1 cellular context compared by ENCODE assay signal in the genomic region with DNA sequence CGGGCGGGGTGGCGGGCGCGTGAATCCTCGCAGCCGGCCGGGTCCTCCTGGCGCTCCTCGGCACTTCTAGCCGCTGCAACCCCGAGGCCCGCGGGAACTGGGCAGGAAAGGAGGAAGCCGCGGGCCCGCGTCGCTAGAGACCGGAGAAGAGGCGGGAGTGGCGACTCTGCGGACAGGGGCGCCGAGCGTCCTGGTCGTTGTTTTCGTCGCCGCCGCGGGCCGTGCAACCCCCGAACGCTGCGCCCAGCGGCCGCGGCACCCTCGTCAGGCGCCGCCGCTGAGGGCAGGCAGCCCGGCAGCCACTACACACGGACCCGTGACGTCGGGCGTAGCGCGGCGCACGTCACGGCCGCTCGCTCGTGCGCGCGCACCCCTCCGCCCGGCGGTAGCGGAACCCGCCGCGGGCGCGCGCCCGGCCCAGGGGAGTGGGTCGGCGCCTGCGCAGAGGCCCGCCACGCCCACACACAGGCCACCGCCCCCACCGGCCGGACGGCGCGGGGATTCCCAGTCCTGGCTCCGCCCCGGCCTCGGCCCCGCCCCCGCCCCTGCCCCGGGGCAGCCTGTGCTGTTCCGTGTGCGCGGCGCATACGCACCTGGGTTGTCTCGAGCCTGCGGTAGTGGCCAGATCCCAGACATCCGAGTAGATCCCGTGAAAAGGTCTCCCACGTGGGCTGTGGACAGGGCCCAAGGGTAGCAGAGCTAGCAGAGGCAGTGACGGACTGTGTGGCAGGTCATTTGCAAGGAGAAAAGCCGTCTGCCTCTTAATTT.
TF ChIP-seq lines count a peak whose summit lies in the region.

A gene with protein sequence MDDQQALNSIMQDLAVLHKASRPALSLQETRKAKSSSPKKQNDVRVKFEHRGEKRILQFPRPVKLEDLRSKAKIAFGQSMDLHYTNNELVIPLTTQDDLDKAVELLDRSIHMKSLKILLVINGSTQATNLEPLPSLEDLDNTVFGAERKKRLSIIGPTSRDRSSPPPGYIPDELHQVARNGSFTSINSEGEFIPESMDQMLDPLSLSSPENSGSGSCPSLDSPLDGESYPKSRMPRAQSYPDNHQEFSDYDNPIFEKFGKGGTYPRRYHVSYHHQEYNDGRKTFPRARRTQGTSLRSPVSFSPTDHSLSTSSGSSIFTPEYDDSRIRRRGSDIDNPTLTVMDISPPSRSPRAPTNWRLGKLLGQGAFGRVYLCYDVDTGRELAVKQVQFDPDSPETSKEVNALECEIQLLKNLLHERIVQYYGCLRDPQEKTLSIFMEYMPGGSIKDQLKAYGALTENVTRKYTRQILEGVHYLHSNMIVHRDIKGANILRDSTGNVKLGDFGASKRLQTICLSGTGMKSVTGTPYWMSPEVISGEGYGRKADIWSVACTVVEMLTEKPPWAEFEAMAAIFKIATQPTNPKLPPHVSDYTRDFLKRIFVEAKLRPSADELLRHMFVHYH (minus strand): TSS at position 321 of the 768 bp plus-strand sequence. CDS start 44,846 bp downstream, outside the sequence.

TF ChIP-seq in SK-N-SH, 30 proteins besides CTCF, POLR2A, EP300 and RAD21 (continued from another document):
- TF ChIP-seq, protein P1, sequence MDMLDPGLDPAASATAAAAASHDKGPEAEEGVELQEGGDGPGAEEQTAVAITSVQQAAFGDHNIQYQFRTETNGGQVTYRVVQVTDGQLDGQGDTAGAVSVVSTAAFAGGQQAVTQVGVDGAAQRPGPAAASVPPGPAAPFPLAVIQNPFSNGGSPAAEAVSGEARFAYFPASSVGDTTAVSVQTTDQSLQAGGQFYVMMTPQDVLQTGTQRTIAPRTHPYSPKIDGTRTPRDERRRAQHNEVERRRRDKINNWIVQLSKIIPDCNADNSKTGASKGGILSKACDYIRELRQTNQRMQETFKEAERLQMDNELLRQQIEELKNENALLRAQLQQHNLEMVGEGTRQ (IDR thresholded peaks at IDR 0.05; ENCODE audit: borderline replicate concordance, low read depth, low read length): no peak
- TF ChIP-seq MEF2A (IDR thresholded peaks at IDR 0.05; ENCODE audit: borderline replicate concordance, low read depth) (no peak), SMC3 (IDR thresholded peaks at IDR 0.05; ENCODE audit: low read depth, low read length) (no peak), EZH2phosphoT487 (IDR thresholded peaks at IDR 0.05; ENCODE audit: borderline replicate concordance, low read depth) (no peak), ELF1 (IDR thresholded peaks at IDR 0.05) (no peak), FOSL2 (IDR thresholded peaks at IDR 0.05; ENCODE audit: borderline replicate concordance, low read depth) (no peak), RCOR1 (IDR thresholded peaks at IDR 0.05; ENCODE audit: low read length) (no peak), POLR2AphosphoS5 (IDR thresholded peaks at IDR 0.05; ENCODE audit: low read depth, low read length) (peak; percentile 22), NRF1 (IDR thresholded peaks at IDR 0.05; ENCODE audit: low read depth, low read length) (peak; percentile 81), RXRA (IDR thresholded peaks at IDR 0.05; ENCODE audit: borderline replicate concordance, low read depth) (no peak), TEAD4 (IDR thresholded peaks at IDR 0.05; ENCODE audit: borderline replicate concordance, insufficient read depth) (0 out of 2 replicates have a peak, but pooled peaks have one; percentile 26), CHD2 (IDR thresholded peaks at IDR 0.05; ENCODE audit: low read length, partially characterized antibody) (peak; percentile 9), GATA2 (CRISPR knock-in tag; IDR thresholded peaks at IDR 0.05) (no peak), FOXJ3 (CRISPR knock-in tag; IDR thresholded peaks at IDR 0.05) (no peak), SIN3A (IDR thresholded peaks at IDR 0.05; ENCODE audit: borderline replicate concordance, low read depth, low read length) (peak; percentile 52; the same call in 1 of the 2 replicates), YY1 (IDR thresholded peaks at IDR 0.05; ENCODE audit: low read depth) (no peak), TAF1 (IDR thresholded peaks at IDR 0.05; ENCODE audit: borderline replicate concordance, low read depth, low read length) (no peak), JUND (IDR thresholded peaks at IDR 0.05) (no peak), NFIC (IDR thresholded peaks at IDR 0.05; ENCODE audit: borderline replicate concordance) (no peak)
- TF ChIP-seq, protein P2, sequence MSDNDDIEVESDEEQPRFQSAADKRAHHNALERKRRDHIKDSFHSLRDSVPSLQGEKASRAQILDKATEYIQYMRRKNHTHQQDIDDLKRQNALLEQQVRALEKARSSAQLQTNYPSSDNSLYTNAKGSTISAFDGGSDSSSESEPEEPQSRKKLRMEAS (IDR thresholded peaks at IDR 0.05; ENCODE audit: low read depth): peak; percentile 12; the same call in 1 of the 2 replicates
- TF ChIP-seq, protein P3, sequence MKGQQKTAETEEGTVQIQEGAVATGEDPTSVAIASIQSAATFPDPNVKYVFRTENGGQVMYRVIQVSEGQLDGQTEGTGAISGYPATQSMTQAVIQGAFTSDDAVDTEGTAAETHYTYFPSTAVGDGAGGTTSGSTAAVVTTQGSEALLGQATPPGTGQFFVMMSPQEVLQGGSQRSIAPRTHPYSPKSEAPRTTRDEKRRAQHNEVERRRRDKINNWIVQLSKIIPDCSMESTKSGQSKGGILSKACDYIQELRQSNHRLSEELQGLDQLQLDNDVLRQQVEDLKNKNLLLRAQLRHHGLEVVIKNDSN (IDR thresholded peaks at IDR 0.05; ENCODE audit: borderline replicate concordance, low read depth): no peak; the same call in 1 of the 2 replicates
- TF ChIP-seq, protein P4, sequence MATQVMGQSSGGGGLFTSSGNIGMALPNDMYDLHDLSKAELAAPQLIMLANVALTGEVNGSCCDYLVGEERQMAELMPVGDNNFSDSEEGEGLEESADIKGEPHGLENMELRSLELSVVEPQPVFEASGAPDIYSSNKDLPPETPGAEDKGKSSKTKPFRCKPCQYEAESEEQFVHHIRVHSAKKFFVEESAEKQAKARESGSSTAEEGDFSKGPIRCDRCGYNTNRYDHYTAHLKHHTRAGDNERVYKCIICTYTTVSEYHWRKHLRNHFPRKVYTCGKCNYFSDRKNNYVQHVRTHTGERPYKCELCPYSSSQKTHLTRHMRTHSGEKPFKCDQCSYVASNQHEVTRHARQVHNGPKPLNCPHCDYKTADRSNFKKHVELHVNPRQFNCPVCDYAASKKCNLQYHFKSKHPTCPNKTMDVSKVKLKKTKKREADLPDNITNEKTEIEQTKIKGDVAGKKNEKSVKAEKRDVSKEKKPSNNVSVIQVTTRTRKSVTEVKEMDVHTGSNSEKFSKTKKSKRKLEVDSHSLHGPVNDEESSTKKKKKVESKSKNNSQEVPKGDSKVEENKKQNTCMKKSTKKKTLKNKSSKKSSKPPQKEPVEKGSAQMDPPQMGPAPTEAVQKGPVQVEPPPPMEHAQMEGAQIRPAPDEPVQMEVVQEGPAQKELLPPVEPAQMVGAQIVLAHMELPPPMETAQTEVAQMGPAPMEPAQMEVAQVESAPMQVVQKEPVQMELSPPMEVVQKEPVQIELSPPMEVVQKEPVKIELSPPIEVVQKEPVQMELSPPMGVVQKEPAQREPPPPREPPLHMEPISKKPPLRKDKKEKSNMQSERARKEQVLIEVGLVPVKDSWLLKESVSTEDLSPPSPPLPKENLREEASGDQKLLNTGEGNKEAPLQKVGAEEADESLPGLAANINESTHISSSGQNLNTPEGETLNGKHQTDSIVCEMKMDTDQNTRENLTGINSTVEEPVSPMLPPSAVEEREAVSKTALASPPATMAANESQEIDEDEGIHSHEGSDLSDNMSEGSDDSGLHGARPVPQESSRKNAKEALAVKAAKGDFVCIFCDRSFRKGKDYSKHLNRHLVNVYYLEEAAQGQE (IDR thresholded peaks at IDR 0.05; ENCODE audit: low read depth, low read length): no peak
